ENCODE assay signal across 1 cellular context in genomic region chr2:144518744-144519596, GRCh38.
A peak's percentile ranks its signal among the peaks of the same experiment; 100 is the strongest.
TF ChIP-seq lines count a peak whose summit lies in the region.

No MANE protein-coding gene starts in this region.

TF ChIP-seq in K562, 482 proteins besides CTCF, POLR2A, EP300 and RAD21 (continued from another document):
- TF ChIP-seq TEAD1 (CRISPR knock-in tag; IDR thresholded peaks at IDR 0.05) (0 out of 4 replicates have a peak, but pooled peaks of 1 of the 2 experiments have one; percentile 42), ZNF561 (CRISPR knock-in tag; conservative IDR thresholded peaks at IDR 0.05) (no peak), ELF2 (CRISPR knock-in tag; IDR thresholded peaks at IDR 0.05) (0 out of 2 replicates have a peak, but pooled peaks have one; percentile 13), DDX20 (tag; IDR thresholded peaks at IDR 0.05; ENCODE audit: low read depth) (no peak), SMARCC2 (IDR thresholded peaks at IDR 0.05; ENCODE audit: low read depth) (no peak), MAZ (CRISPR knock-in tag; conservative IDR thresholded peaks at IDR 0.05 in 1 of 2, IDR thresholded peaks at IDR 0.05 in 1 of 2) (peak in 1 of 2 experiments; percentile 12; a peak in 1 of 4 replicates), YY1 (IDR thresholded peaks at IDR 0.05; ENCODE audit: borderline replicate concordance in 1 of 3, control insufficient read depth in 1 of 3, extremely low read depth in 1 of 3, insufficient read depth in 3 of 3, insufficient read length in 1 of 3, insufficient replicate concordance in 2 of 3, low read depth in 1 of 3, low read length in 2 of 3) (no peak), MITF (IDR thresholded peaks at IDR 0.05) (no peak), VEZF1 (CRISPR knock-in tag; IDR thresholded peaks at IDR 0.05) (no peak), ARID1B (IDR thresholded peaks at IDR 0.05) (peak; percentile 49; the same call in 1 of the 2 replicates), ATF4 (CRISPR knock-in tag; IDR thresholded peaks at IDR 0.05) (no peak), POLR2AphosphoS2 (IDR thresholded peaks at IDR 0.05; ENCODE audit: low read length) (no peak), CREB3L1 (IDR thresholded peaks at IDR 0.05; ENCODE audit: borderline replicate concordance, low read depth) (0 out of 2 replicates have a peak, but pooled peaks have one; percentile 6), HDAC3 (IDR thresholded peaks at IDR 0.05; ENCODE audit: borderline replicate concordance, partially characterized antibody) (no peak), ZNF124 (CRISPR knock-in tag; IDR thresholded peaks at IDR 0.05) (no peak), EWSR1 (IDR thresholded peaks at IDR 0.05; ENCODE audit: borderline replicate concordance, low read depth, partially characterized antibody) (no peak), HCFC1 (IDR thresholded peaks at IDR 0.05; ENCODE audit: low read depth, low read length) (no peak), AFF1 (IDR thresholded peaks at IDR 0.05; ENCODE audit: low read depth in 1 of 2, partially characterized antibody in 2 of 2) (peak in 1 of 2 experiments; percentile 12), MCM2 (IDR thresholded peaks at IDR 0.05; ENCODE audit: low read depth) (no peak), ILK (tag; IDR thresholded peaks at IDR 0.05; ENCODE audit: borderline replicate concordance, low read depth) (no peak), SLC30A9 (CRISPR knock-in tag; IDR thresholded peaks at IDR 0.05) (no peak), CEBPB (tag; IDR thresholded peaks at IDR 0.05) (no peak), MCM3 (IDR thresholded peaks at IDR 0.05) (no peak), BHLHE40 (IDR thresholded peaks at IDR 0.05; ENCODE audit: low read length) (no peak), MLX (CRISPR knock-in tag; conservative IDR thresholded peaks at IDR 0.05) (no peak), SIRT6 (IDR thresholded peaks at IDR 0.05; ENCODE audit: low read depth, low read length) (no peak), HNRNPL (IDR thresholded peaks at IDR 0.05; ENCODE audit: low read depth, low read length) (0 out of 2 replicates have a peak, but pooled peaks have one; percentile 47), NR4A1 (CRISPR knock-in tag; IDR thresholded peaks at IDR 0.05) (no peak), NR4A1 (tag; IDR thresholded peaks at IDR 0.05) (no peak), ZFX (CRISPR knock-in tag; IDR thresholded peaks at IDR 0.05) (no peak), ZNF655 (CRISPR knock-in tag; IDR thresholded peaks at IDR 0.05) (no peak), DLX4 (CRISPR knock-in tag; IDR thresholded peaks at IDR 0.05) (no peak), THRAP3 (IDR thresholded peaks at IDR 0.05; ENCODE audit: borderline replicate concordance) (no peak), BRF2 (IDR thresholded peaks at IDR 0.05; ENCODE audit: borderline replicate concordance, insufficient read depth, insufficient read length) (no peak), MEIS2 (IDR thresholded peaks at IDR 0.05; ENCODE audit: partially characterized antibody) (no peak), KAT8 (IDR thresholded peaks at IDR 0.05; ENCODE audit: low read depth) (no peak), CREB5 (CRISPR knock-in tag; IDR thresholded peaks at IDR 0.05) (no peak), CHD1 (IDR thresholded peaks at IDR 0.05; ENCODE audit: low read length) (peak; percentile 18), TBP (optimal IDR thresholded peaks at IDR 0.05; ENCODE audit: low read depth, low read length) (peak; percentile 7), CCNT2 (IDR thresholded peaks at IDR 0.05; ENCODE audit: borderline replicate concordance, extremely low read depth, insufficient read length, low read depth, low read length) (peak; percentile 19), HEY1 (CRISPR knock-in tag; IDR thresholded peaks at IDR 0.05; ENCODE audit: borderline replicate concordance) (no peak), ZNF165 (CRISPR knock-in tag; IDR thresholded peaks at IDR 0.05; ENCODE audit: borderline replicate concordance) (no peak), KLF6 (CRISPR knock-in tag; IDR thresholded peaks at IDR 0.05; ENCODE audit: borderline replicate concordance) (no peak)
